2 cellular contexts compared by ENCODE assay signal in genomic region chr5:94367900-94368299, GRCh38.
TF ChIP-seq lines count a peak whose summit lies in the region.

No MANE protein-coding gene starts in this region.

TF ChIP-seq in HepG2, 621 proteins besides CTCF, POLR2A, EP300 and RAD21 (continued from another document):
- no peak for TF ChIP-seq SNAPC4 (CRISPR knock-in tag; IDR thresholded peaks at IDR 0.05)
- peak; percentile 97 to 99 for TF ChIP-seq MAFK (conservative IDR thresholded peaks at IDR 0.05 in 1 of 2, IDR thresholded peaks at IDR 0.05 in 1 of 2; ENCODE audit: low read length in 2 of 2)
- TF ChIP-seq CEBPB (IDR thresholded peaks at IDR 0.05; ENCODE audit: borderline replicate concordance, low read depth, low read length), result peak; percentile 27; the same call in 1 of the 2 replicates

TF ChIP-seq in K562, 482 proteins besides CTCF, POLR2A, EP300 and RAD21 (continued from another document):
- TF ChIP-seq, protein P1, sequence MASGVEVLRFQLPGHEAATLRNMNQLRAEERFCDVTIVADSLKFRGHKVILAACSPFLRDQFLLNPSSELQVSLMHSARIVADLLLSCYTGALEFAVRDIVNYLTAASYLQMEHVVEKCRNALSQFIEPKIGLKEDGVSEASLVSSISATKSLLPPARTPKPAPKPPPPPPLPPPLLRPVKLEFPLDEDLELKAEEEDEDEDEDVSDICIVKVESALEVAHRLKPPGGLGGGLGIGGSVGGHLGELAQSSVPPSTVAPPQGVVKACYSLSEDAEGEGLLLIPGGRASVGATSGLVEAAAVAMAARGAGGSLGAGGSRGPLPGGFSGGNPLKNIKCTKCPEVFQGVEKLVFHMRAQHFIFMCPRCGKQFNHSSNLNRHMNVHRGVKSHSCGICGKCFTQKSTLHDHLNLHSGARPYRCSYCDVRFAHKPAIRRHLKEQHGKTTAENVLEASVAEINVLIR (CRISPR knock-in tag; IDR thresholded peaks at IDR 0.05), result no peak
- TF ChIP-seq NCOA2 (IDR thresholded peaks at IDR 0.05; ENCODE audit: partially characterized antibody in 2 of 2) (no peak), RBFOX2 (IDR thresholded peaks at IDR 0.05; ENCODE audit: low read depth, low read length) (no peak), ARID2 (IDR thresholded peaks at IDR 0.05) (no peak), MEF2D (tag; conservative IDR thresholded peaks at IDR 0.05; ENCODE audit: low read depth) (no peak), TFAM (CRISPR knock-in tag; conservative IDR thresholded peaks at IDR 0.05) (no peak), MAFG (tag; conservative IDR thresholded peaks at IDR 0.05) (peak; percentile 86), MAFK (IDR thresholded peaks at IDR 0.05; ENCODE audit: low read length) (peak; percentile 96), HNRNPLL (IDR thresholded peaks at IDR 0.05; ENCODE audit: low read depth, low read length, poor library complexity, severe bottlenecking) (no peak), C11orf30 (IDR thresholded peaks at IDR 0.05; ENCODE audit: low read depth) (peak; percentile 81), ZNF121 (CRISPR knock-in tag; conservative IDR thresholded peaks at IDR 0.05) (no peak), ZNF134 (CRISPR knock-in tag; conservative IDR thresholded peaks at IDR 0.05) (no peak), ARHGAP35 (IDR thresholded peaks at IDR 0.05; ENCODE audit: partially characterized antibody) (no peak), TSHZ1 (CRISPR knock-in tag; IDR thresholded peaks at IDR 0.05) (no peak), MTF1 (CRISPR knock-in tag; IDR thresholded peaks at IDR 0.05; ENCODE audit: borderline replicate concordance) (no peak), MAFF (IDR thresholded peaks at IDR 0.05; ENCODE audit: low read length) (peak; percentile 92), ZHX1 (conservative IDR thresholded peaks at IDR 0.05; ENCODE audit: low read length) (no peak), ZNF316 (IDR thresholded peaks at IDR 0.05) (peak; percentile 84), ETV5 (CRISPR knock-in tag; IDR thresholded peaks at IDR 0.05; ENCODE audit: low read depth) (no peak), ZBTB33 (CRISPR knock-in tag; IDR thresholded peaks at IDR 0.05) (no peak), TEAD2 (tag; IDR thresholded peaks at IDR 0.05) (no peak)
- TF ChIP-seq, protein P2, sequence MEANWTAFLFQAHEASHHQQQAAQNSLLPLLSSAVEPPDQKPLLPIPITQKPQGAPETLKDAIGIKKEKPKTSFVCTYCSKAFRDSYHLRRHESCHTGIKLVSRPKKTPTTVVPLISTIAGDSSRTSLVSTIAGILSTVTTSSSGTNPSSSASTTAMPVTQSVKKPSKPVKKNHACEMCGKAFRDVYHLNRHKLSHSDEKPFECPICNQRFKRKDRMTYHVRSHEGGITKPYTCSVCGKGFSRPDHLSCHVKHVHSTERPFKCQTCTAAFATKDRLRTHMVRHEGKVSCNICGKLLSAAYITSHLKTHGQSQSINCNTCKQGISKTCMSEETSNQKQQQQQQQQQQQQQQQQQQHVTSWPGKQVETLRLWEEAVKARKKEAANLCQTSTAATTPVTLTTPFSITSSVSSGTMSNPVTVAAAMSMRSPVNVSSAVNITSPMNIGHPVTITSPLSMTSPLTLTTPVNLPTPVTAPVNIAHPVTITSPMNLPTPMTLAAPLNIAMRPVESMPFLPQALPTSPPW (CRISPR knock-in tag; IDR thresholded peaks at IDR 0.05), result no peak
